In the genomic region with DNA sequence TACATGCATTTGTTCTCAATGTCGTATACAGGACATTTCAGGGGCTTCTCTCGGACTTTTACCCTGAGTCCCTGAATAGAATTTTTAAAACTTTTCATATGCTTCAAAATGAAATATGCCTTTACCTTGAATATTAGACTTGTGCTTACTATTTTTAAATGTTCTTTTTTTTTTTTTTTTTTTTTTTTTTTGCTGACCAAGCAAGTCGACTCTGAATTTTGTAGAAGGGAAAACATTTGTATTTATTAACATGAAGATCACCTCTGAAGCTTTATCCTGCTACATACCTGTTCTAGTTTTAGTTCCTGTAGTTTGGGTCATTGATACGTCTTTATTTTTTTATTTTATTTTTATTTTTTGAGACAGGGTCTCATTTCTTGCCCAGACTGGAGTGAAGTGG, we compare ENCODE assay signal across 21 cellular contexts. TPM values are rescaled to one million over a fixed set of nuclear protein-coding genes. Genes with fewer than 3 reads are reported as not detected.
DNase-seq lines count a peak whose midpoint lies in the region; ATAC-seq, FAIRE-seq and TF ChIP-seq lines count a peak whose summit lies in the region.
"Had no signal": no experiment of that assay in that cellular context is flagged by ENCODE, and none has a peak within 500 bp of the region (broad histone marks: within the 10 kb centered on the region; RNA-seq: fewer than 3 reads in every experiment).

No MANE protein-coding gene starts in this region.

- TF ChIP-seq RAD21 in HepG2 (CRISPR knock-in tag; IDR thresholded peaks at IDR 0.05) = no peak
- TF ChIP-seq RAD21 in K562 (CRISPR knock-in tag; conservative IDR thresholded peaks at IDR 0.05 in 1 of 2, IDR thresholded peaks at IDR 0.05 in 1 of 2) = no peak

- H3K4me3 Mint-ChIP-seq in activated CD4-positive, alpha-beta T cell treated with anti-CD3 and anti-CD28 coated beads, Interleukin-2, amount 10 ng/mL, durations not matched to agents 24 days and 14 days = no peak overlapping the region
- H3K4me3 Mint-ChIP-seq in activated T-helper 2 cell treated with anti-CD3 and anti-CD28 coated beads, Interferon-gamma antibody, Interleukin-2, Interleukin-4, amounts not matched to agents 10 μg/mL and 5 μg/mL and 100 μg/mL, durations not matched to agents 14 hours and 24 hours and 36 hours (ENCODE audit: low read depth) = no peak overlapping the region
- H3K4me3 Mint-ChIP-seq: CD4-positive, CD25-positive, alpha-beta regulatory T cell; CD8-positive, alpha-beta memory T cell; H9 had no signal

- H3K79me2 ChIP-seq in HepG2 (ENCODE audit: insufficient read depth, low read length) (no peaks in the 10 kb centered on the region), K562 (ENCODE audit: control insufficient read depth, insufficient read depth, low read length) (no peaks in the 10 kb centered on the region)

- no peaks in the 10 kb centered on the region for H4K20me1 ChIP-seq in HepG2 (ENCODE audit: insufficient read depth, low read length)
- H4K20me1 ChIP-seq in K562 (replicated peaks; ENCODE audit: control insufficient read depth, insufficient read depth, low read length) = no peaks in the 10 kb centered on the region

- H3K4me2 ChIP-seq in HepG2 (ENCODE audit: low read depth, low read length) (no peak overlapping the region), K562 (ENCODE audit: insufficient read depth, low read length) (no peak overlapping the region)

- H3K9me1 ChIP-seq in K562 (ENCODE audit: control insufficient read depth, insufficient read depth, low read length) = no peaks in the 10 kb centered on the region

- H3K36me3 ChIP-seq in HepG2 (replicated peaks in 1 of 2; ENCODE audit: control insufficient read depth in 1 of 2, insufficient read depth in 2 of 2, low read length in 2 of 2) (no peaks in the 10 kb centered on the region), right lobe of liver (no peaks in the 10 kb centered on the region), K562 (ENCODE audit: control insufficient read depth, insufficient read depth, low read length) (no peaks in the 10 kb centered on the region)
- H3K36me3 ChIP-seq: BE2C had no signal

- H3K27ac ChIP-seq in HepG2 (ENCODE audit: extremely low read length, insufficient read depth, low read length) (no peak overlapping the region), right lobe of liver (no peak overlapping the region), K562 (ENCODE audit: extremely low read depth, low read depth, low read length) (no peak overlapping the region)

- TF ChIP-seq POLR2A in HepG2 (IDR thresholded peaks at IDR 0.05; ENCODE audit: insufficient read depth in 1 of 2, low read depth in 2 of 2, low read length in 2 of 2) = no peak
- TF ChIP-seq POLR2A in right lobe of liver (IDR thresholded peaks at IDR 0.05) = no peak
- TF ChIP-seq POLR2A in K562 (conservative IDR thresholded peaks at IDR 0.05) = no peak

- peaks cover 2% of the 10 kb centered on the region for H3K27me3 Mint-ChIP-seq in activated CD4-positive, alpha-beta T cell treated with anti-CD3 and anti-CD28 coated beads, Interleukin-2, amount 10 ng/mL, durations not matched to agents 24 days and 14 days
- H3K27me3 Mint-ChIP-seq in activated T-helper 2 cell treated with anti-CD3 and anti-CD28 coated beads, Interferon-gamma antibody, Interleukin-2, Interleukin-4, amounts not matched to agents 10 μg/mL and 5 μg/mL and 100 μg/mL, durations not matched to agents 14 hours and 24 hours and 36 hours (ENCODE audit: low read depth) = no peaks in the 10 kb centered on the region

- intact Hi-C loops in activated CD4-positive, alpha-beta T cell treated with anti-CD3 and anti-CD28 coated beads, Interleukin-2, amount 10 ng/mL, durations not matched to agents 24 days and 14 days (cut with micrococcal nuclease) = loop anchor here (1.0 to 10.0 kb wide), 2 partner anchors 43 to 70 kb away; no protein-coding TSS in a partner anchor
- intact Hi-C loops in HepG2 (cut with micrococcal nuclease; ENCODE audit: unreplicated experiment) (no loop called here), right lobe of liver (cut with DNase I) (no loop called here), K562 (cut with micrococcal nuclease) (loop anchor here (5.0 kb wide), 1 partner anchor 157 kb away; no protein-coding TSS in a partner anchor)
- intact Hi-C loops in activated T-helper 2 cell treated with anti-CD3 and anti-CD28 coated beads, Interferon-gamma antibody, Interleukin-2, Interleukin-4, amounts not matched to agents 10 μg/mL and 5 μg/mL and 100 μg/mL, durations not matched to agents 14 hours and 24 hours and 36 hours (cut with micrococcal nuclease) = loop anchor here (1.0 to 5.0 kb wide), 2 partner anchors 68 to 127 kb away; no protein-coding TSS in a partner anchor

- H3K27me3 ChIP-seq in HepG2 (ENCODE audit: control insufficient read depth in 1 of 2, insufficient read depth in 2 of 2, low read length in 2 of 2) (0 out of 5 replicates have a peak, but pooled peaks cover 0 to 5% of the 10 kb centered on the region in 2 experiments), right lobe of liver (no peaks in the 10 kb centered on the region), K562 (ENCODE audit: control insufficient read depth in 2 of 2, insufficient read depth in 2 of 2, low read length in 2 of 2) (peaks cover 4 to 5% of the 10 kb centered on the region in 2 experiments; a peak in 3 of 5 replicates)

- H3K4me1 Mint-ChIP-seq in activated CD4-positive, alpha-beta T cell treated with anti-CD3 and anti-CD28 coated beads, Interleukin-2, amount 10 ng/mL, durations not matched to agents 24 days and 14 days = peaks cover 20% of the 10 kb centered on the region
- peaks cover 46% of the 10 kb centered on the region for H3K4me1 Mint-ChIP-seq in activated T-helper 2 cell treated with anti-CD3 and anti-CD28 coated beads, Interferon-gamma antibody, Interleukin-2, Interleukin-4, amounts not matched to agents 10 μg/mL and 5 μg/mL and 100 μg/mL, durations not matched to agents 14 hours and 24 hours and 36 hours (ENCODE audit: low read depth)

- H2AFZ ChIP-seq in HepG2 (ENCODE audit: low read length) (no peak overlapping the region), K562 (ENCODE audit: low read depth, low read length) (no peak overlapping the region)

- no peak for TF ChIP-seq EP300 in HepG2 (IDR thresholded peaks at IDR 0.05; ENCODE audit: low read depth in 2 of 2, low read length in 2 of 2)
- no peak for TF ChIP-seq EP300 in HepG2 (CRISPR knock-in tag; IDR thresholded peaks at IDR 0.05; ENCODE audit: borderline replicate concordance)
- no peak for TF ChIP-seq EP300 in K562 (IDR thresholded peaks at IDR 0.05; ENCODE audit: low read length)

- H3K4me3 ChIP-seq in HepG2 (replicated peaks in 1 of 3; ENCODE audit: insufficient read depth in 1 of 3, low read depth in 2 of 3, low read length in 3 of 3) = no peak overlapping the region
- H3K4me3 ChIP-seq in right lobe of liver = no peak overlapping the region
- no peak overlapping the region for H3K4me3 ChIP-seq in K562
- H3K4me3 ChIP-seq: GM12878 had no signal

- H3K9ac ChIP-seq in HepG2 (ENCODE audit: insufficient read depth, low read depth, low read length) (no peak overlapping the region), K562 (ENCODE audit: insufficient read depth in 1 of 2, low read depth in 2 of 2, low read length in 2 of 2) (no peak overlapping the region)

- H3K9me3 Mint-ChIP-seq in activated CD4-positive, alpha-beta T cell treated with anti-CD3 and anti-CD28 coated beads, Interleukin-2, amount 10 ng/mL, durations not matched to agents 24 days and 14 days = no peaks in the 10 kb centered on the region
- peaks cover 3% of the 10 kb centered on the region for H3K9me3 Mint-ChIP-seq in activated T-helper 2 cell treated with anti-CD3 and anti-CD28 coated beads, Interferon-gamma antibody, Interleukin-2, Interleukin-4, amounts not matched to agents 10 μg/mL and 5 μg/mL and 100 μg/mL, durations not matched to agents 14 hours and 24 hours and 36 hours

- BruUV-seq in HepG2 (replicated peaks; lab: Mats Ljungman, UMichigan) (no TSS peak), K562 (replicated peaks; lab: Mats Ljungman, UMichigan) (no TSS peak)

- ATAC-seq in HepG2 = no peak
- no peak for ATAC-seq in right lobe of liver
- ATAC-seq in K562 = no peak
- ATAC-seq: GM12878 had no signal

- TF ChIP-seq CTCF in HepG2 (CRISPR knock-in tag; IDR thresholded peaks at IDR 0.05) = no peak
- TF ChIP-seq CTCF in right lobe of liver (IDR thresholded peaks at IDR 0.05) = no peak
- TF ChIP-seq CTCF in K562 (IDR thresholded peaks at IDR 0.05 in 2 of 3, conservative IDR thresholded peaks at IDR 0.05 in 1 of 3; ENCODE audit: insufficient read depth in 2 of 3, low read depth in 1 of 3, low read length in 3 of 3) = peak in 1 of 3 experiments; percentile 15; a peak in 1 of 6 replicates

- WGBS in HepG2 (ENCODE audit: low lambda C conversion rate) = 16% methylated on average over 4 of the region's 4 CpGs
- WGBS in right lobe of liver (ENCODE audit: insufficient coverage, low coverage, low lambda C conversion rate, missing lambda C conversion rate) = 67% methylated on average over 4 of the region's 4 CpGs
- WGBS in K562 (ENCODE audit: insufficient coverage, low coverage, missing lambda C conversion rate) = 1% methylated on average over 4 of the region's 4 CpGs

- POLR2A ChIA-PET in HepG2 (lab: Yijun Ruan, JAX) (no interaction called here), K562 (lab: Yijun Ruan, JAX) (no interaction called here)

- no peaks in the 10 kb centered on the region for H3K4me1 ChIP-seq in HepG2 (ENCODE audit: insufficient read depth, low read length)
- H3K4me1 ChIP-seq in right lobe of liver = no peaks in the 10 kb centered on the region
- H3K4me1 ChIP-seq in K562 (replicated peaks in 1 of 2; ENCODE audit: control insufficient read depth in 2 of 2, insufficient read depth in 2 of 2, low read length in 2 of 2) = no peaks in the 10 kb centered on the region
- H3K4me1 ChIP-seq: BE2C had no signal

- no peak for DNase-seq in activated CD4-positive, alpha-beta T cell treated with anti-CD3 and anti-CD28 coated beads, Interleukin-2, amount 10 ng/mL, durations not matched to agents 24 days and 14 days
- no peak for DNase-seq in activated CD4-positive, alpha-beta T cell treated with anti-CD3 and anti-CD28 coated beads for 4 hours
- DNase-seq in HepG2 (ENCODE audit: low spot score) (no peak), right lobe of liver (no peak), K562 (ENCODE audit: extremely low read depth in 1 of 4, low spot score in 3 of 4) (no peak), NCI-H2107 (lab: John Stamatoyannopoulos, UW) (no peak), ACHN (no peak)
- no peak for DNase-seq in activated T-helper 2 cell treated with anti-CD3 and anti-CD28 coated beads, Interferon-gamma antibody, Interleukin-2, Interleukin-4, amounts not matched to agents 10 μg/mL and 5 μg/mL and 100 μg/mL, durations not matched to agents 14 hours and 24 hours and 36 hours (ENCODE audit: low spot score)
- DNase-seq: 8988T; BE2C; C1 segment of cervical spinal cord; CD4-positive, CD25-positive, alpha-beta regulatory T cell; CD8-positive, alpha-beta memory T cell; COR-L47; DMS 273 treated with DMSO at 0.1 percent for 48 hours; DMS53; DND-41; EL; GOT3; H9 had no signal

- H3K9me3 ChIP-seq in HepG2 (ENCODE audit: low read length) = no peaks in the 10 kb centered on the region
- no peaks in the 10 kb centered on the region for H3K9me3 ChIP-seq in right lobe of liver
- no peaks in the 10 kb centered on the region for H3K9me3 ChIP-seq in K562 (replicated peaks; ENCODE audit: control insufficient read depth, insufficient read depth, low read depth, low read length)
- H3K9me3 ChIP-seq: BE2C had no signal

- H3K36me3 Mint-ChIP-seq in activated CD4-positive, alpha-beta T cell treated with anti-CD3 and anti-CD28 coated beads, Interleukin-2, amount 10 ng/mL, durations not matched to agents 24 days and 14 days (ENCODE audit: low read depth) = peaks cover 2% of the 10 kb centered on the region
- H3K36me3 Mint-ChIP-seq in activated T-helper 2 cell treated with anti-CD3 and anti-CD28 coated beads, Interferon-gamma antibody, Interleukin-2, Interleukin-4, amounts not matched to agents 10 μg/mL and 5 μg/mL and 100 μg/mL, durations not matched to agents 14 hours and 24 hours and 36 hours (ENCODE audit: low read depth) = peaks cover 13% of the 10 kb centered on the region
- H3K36me3 Mint-ChIP-seq: CD4-positive, CD25-positive, alpha-beta regulatory T cell had no signal

- in situ Hi-C loops in HepG2 (cut with HindIII; ENCODE audit: extremely low pct_ligation_motif_present, low pct_unique_long_range_greater_than_20kb) (no loop called here), K562 (cut with MboI) (no loop called here), ACHN (cut with HindIII; ENCODE audit: low pct_ligation_motif_present, low pct_unique_long_range_greater_than_20kb, low sequenced_read_pairs) (no loop called here)

- H3K27ac Mint-ChIP-seq in activated CD4-positive, alpha-beta T cell treated with anti-CD3 and anti-CD28 coated beads, Interleukin-2, amount 10 ng/mL, durations not matched to agents 24 days and 14 days = peak overlapping the region; percentile 83
- H3K27ac Mint-ChIP-seq in activated T-helper 2 cell treated with anti-CD3 and anti-CD28 coated beads, Interferon-gamma antibody, Interleukin-2, Interleukin-4, amounts not matched to agents 10 μg/mL and 5 μg/mL and 100 μg/mL, durations not matched to agents 14 hours and 24 hours and 36 hours = peak overlapping the region; percentile 80
- H3K27ac Mint-ChIP-seq: CD8-positive, alpha-beta memory T cell; H9 had no signal

- CTCF ChIA-PET in HepG2 (lab: Yijun Ruan, JAX; ENCODE audit: low intra/inter-chr PET ratio, low total read pairs) = no interaction called here
- CTCF ChIA-PET in K562 (lab: Yijun Ruan, JAX; ENCODE audit: low intra/inter-chr PET ratio) = no interaction called here

- FAIRE-seq in HepG2 (lab: Jason Lieb, UNC) = no peak
- no peak for FAIRE-seq in K562 (lab: Jason Lieb, UNC)
- FAIRE-seq: GM12878 had no signal

RNA-seq across cellular contexts. Expression of gene SAYSD1, which starts 39.7 kb away (rescaled TPM):
- 13.7 and 14.8 TPM in 2 replicates for total RNA-seq in activated CD4-positive, alpha-beta T cell treated with anti-CD3 and anti-CD28 coated beads, Interleukin-2, amount 10 ng/mL, durations not matched to agents 24 days and 14 days
- total RNA-seq in HepG2 (2016; rRNA removed; fragmentation: Illumina TruSeq; extraction: Trizol) (16.0 and 18.7 TPM in 2 replicates), right lobe of liver (1 to 10 TPM; 4.3 to 9.3 (median 7.0) TPM), K562 (2014; rRNA removed) (11.1 and 11.6 TPM in 2 replicates), K562 (2014; rRNA removed; fragmentation: Illumina TruSeq; extraction: Trizol) (14.0 TPM in 2 replicates), K562 (2015; rRNA removed; fragmentation: Illumina TruSeq; extraction: Trizol) (13.8 and 15.2 TPM in 2 replicates), K562 (2021) (12.4 and 13.6 TPM in 2 replicates)
- 4.0 TPM in 2 replicates for total RNA-seq in HepG2 (2016; cell fraction: cytosol; rRNA removed; fragmentation: Illumina TruSeq; extraction: Trizol; ENCODE audit: low read depth)
- 15.3 and 19.7 TPM in 2 replicates for total RNA-seq in HepG2 (2016; cell fraction: insoluble cytoplasmic fraction; rRNA removed; fragmentation: Illumina TruSeq; extraction: Trizol)
- 10.8 and 11.9 TPM in 2 replicates for total RNA-seq in HepG2 (2016; cell fraction: membrane; rRNA removed; fragmentation: Illumina TruSeq; extraction: Trizol)
- 13.1 and 13.6 TPM in 2 replicates for total RNA-seq in HepG2 (2016; cell fraction: nucleus; rRNA removed; fragmentation: Illumina TruSeq; extraction: Trizol)
- polyA plus RNA-seq in HepG2 (2011; rRNA removed) (8.2 and 10.1 TPM in 2 replicates), K562 (2011; rRNA removed) (18.0 and 19.1 TPM in 2 replicates), K562 (2014; fragmentation: Illumina TruSeq; extraction: Trizol) (10.6 and 12.0 TPM in 2 replicates), K562 (2014; fragmentation: Nextera tagmentation; extraction: Ambion mirVana) (1 to 10 TPM; 3.5 to 4.2 TPM), K562 (2014; rRNA removed) (12.9 and 18.6 TPM in 2 replicates)
- polyA plus RNA-seq in HepG2 (2011; cell fraction: cytosol; rRNA removed) = 6.3 and 8.1 TPM in 2 replicates
- polyA plus RNA-seq in HepG2 (2011; cell fraction: nucleus; rRNA removed) = 4.5 TPM in 2 replicates
- 4.5 and 5.6 TPM in 2 replicates for polyA plus RNA-seq in HepG2 (2012)
- 3.4 and 3.6 TPM in 2 replicates for polyA plus RNA-seq in HepG2 (2016; cell fraction: cytosol; fragmentation: Illumina TruSeq; extraction: Trizol; ENCODE audit: low read depth)
- polyA plus RNA-seq in HepG2 (2016; cell fraction: insoluble cytoplasmic fraction; fragmentation: Illumina TruSeq; extraction: Trizol; ENCODE audit: low read depth) = 16.9 and 19.9 TPM in 2 replicates
- polyA plus RNA-seq in HepG2 (2016; cell fraction: membrane; fragmentation: Illumina TruSeq; extraction: Trizol; ENCODE audit: low read depth) = 6.5 and 7.4 TPM in 2 replicates
- polyA plus RNA-seq in HepG2 (2016; cell fraction: nucleus; fragmentation: Illumina TruSeq; extraction: Trizol; ENCODE audit: insufficient read depth, low read depth) = 18.7 and 19.1 TPM in 2 replicates
- 6.5 and 7.0 TPM in 2 replicates for polyA minus RNA-seq in HepG2 (2011; rRNA and poly(A)+ RNA removed; ENCODE audit: low replicate concordance)
- 5.4 and 7.0 TPM in 2 replicates for polyA minus RNA-seq in HepG2 (2011; cell fraction: cytosol; rRNA and poly(A)+ RNA removed)
- polyA minus RNA-seq in HepG2 (2011; cell fraction: nucleus; rRNA and poly(A)+ RNA removed) = 18.6 and 20.7 TPM in 2 replicates
- 16.9 and 17.1 TPM in 2 replicates for total RNA-seq in activated T-helper 2 cell treated with anti-CD3 and anti-CD28 coated beads, Interferon-gamma antibody, Interleukin-2, Interleukin-4, amounts not matched to agents 10 μg/mL and 5 μg/mL and 100 μg/mL, durations not matched to agents 14 hours and 24 hours and 36 hours
- 5.5 and 18.2 TPM in 2 replicates for total RNA-seq in K562 (2011; cell fraction: chromatin; rRNA removed; ENCODE audit: low replicate concordance)
- total RNA-seq in K562 (2011; cell fraction: nucleolus; rRNA removed) = 7.2 and 8.4 TPM in 2 replicates
- total RNA-seq in K562 (2011; cell fraction: nucleoplasm; rRNA removed) = 12.2 and 15.6 TPM in 2 replicates
- 9.0 and 14.2 TPM in 2 replicates for polyA plus RNA-seq in K562 (2011; cell fraction: cytosol; rRNA removed)
- polyA plus RNA-seq in K562 (2011; cell fraction: nucleus; rRNA removed) = 9.1 and 14.8 TPM in 2 replicates
- polyA plus RNA-seq in K562 (2012) = 9.8 and 9.9 TPM in 2 replicates
- 17.6 and 18.7 TPM in 2 replicates for polyA minus RNA-seq in K562 (2011; rRNA and poly(A)+ RNA removed)
- 5.2 and 8.8 TPM in 2 replicates for polyA minus RNA-seq in K562 (2011; cell fraction: cytosol; rRNA and poly(A)+ RNA removed)
- 9.7 and 20.2 TPM in 2 replicates for polyA minus RNA-seq in K562 (2011; cell fraction: nucleus; rRNA and poly(A)+ RNA removed)

Comparison
In these comparisons a context has a peak if more than half of its experiments do, and no peak if none do; other contexts are left out.
1. intact Hi-C loops: an anchor here in activated CD4-positive, alpha-beta T cell treated with anti-CD3 and anti-CD28 coated beads, Interleukin-2, amount 10 ng/mL, durations not matched to agents 24 days and 14 days (1.0 to 10.0 kb wide), activated T-helper 2 cell treated with anti-CD3 and anti-CD28 coated beads, Interferon-gamma antibody, Interleukin-2, Interleukin-4, amounts not matched to agents 10 μg/mL and 5 μg/mL and 100 μg/mL, durations not matched to agents 14 hours and 24 hours and 36 hours (1.0 to 5.0 kb wide) and K562 (5.0 kb wide); none called in HepG2 and right lobe of liver.